Comparison of ENCODE assay signal across 1 cellular context in the genomic region with DNA sequence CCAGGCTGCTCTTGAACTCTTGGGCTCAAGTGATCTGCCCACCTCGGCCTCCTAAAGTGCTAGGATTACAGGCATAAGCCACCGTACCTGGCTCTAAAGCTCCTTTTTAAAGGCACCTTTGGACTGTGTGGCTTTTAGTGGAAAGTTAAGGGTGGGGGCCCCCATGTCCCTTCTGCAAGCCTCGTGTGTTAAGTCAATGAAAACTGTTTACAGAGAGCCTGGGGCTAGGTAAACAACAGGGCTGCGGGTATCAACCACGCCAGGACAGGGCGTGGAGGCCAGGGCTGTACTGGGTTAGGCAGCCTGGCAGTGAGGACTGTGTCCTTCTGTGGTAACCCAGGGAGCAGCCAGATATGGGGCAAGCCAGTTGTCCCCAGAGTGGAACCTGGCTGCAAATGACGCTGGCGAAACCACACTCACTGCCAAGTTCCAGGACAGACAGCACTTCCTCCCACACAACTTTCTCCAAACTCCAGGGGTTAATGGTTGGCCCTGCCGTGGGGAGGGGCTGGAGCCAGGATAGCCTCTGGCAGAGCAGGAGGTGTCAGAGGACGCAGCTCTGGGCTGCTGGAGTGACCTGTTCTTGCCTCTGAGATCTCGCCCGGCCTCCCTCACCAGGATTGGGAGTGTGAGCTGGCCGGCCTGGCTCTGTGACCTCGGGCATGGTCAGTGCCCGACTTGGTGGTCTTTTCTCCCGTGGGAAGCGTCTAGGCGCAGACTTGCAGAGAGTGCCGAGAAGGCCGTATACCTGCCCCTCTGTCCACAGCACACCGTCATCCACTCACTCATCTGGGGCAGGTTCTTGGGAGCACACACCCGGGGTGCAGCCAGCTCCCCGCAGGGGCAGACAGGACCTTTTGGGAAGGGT.
TF ChIP-seq lines count a peak whose summit lies in the region.

No MANE protein-coding gene starts in this region.

TF ChIP-seq in HepG2, 621 proteins besides CTCF, POLR2A, EP300 and RAD21 (continued from another document and continues in another):
- TF ChIP-seq MLXIP (CRISPR knock-in tag; IDR thresholded peaks at IDR 0.05; ENCODE audit: borderline replicate concordance) (peak; percentile 96), POLR2AphosphoS5 (IDR thresholded peaks at IDR 0.05; ENCODE audit: low read depth, low read length) (peak; percentile 39), HHEX (CRISPR knock-in tag; IDR thresholded peaks at IDR 0.05) (peak; percentile 79; the same call in 1 of the 2 replicates), ZNF564 (CRISPR knock-in tag; IDR thresholded peaks at IDR 0.05) (peak; percentile 92), POGK (CRISPR knock-in tag; conservative IDR thresholded peaks at IDR 0.05) (peak; percentile 89), MAZ (IDR thresholded peaks at IDR 0.05; ENCODE audit: borderline replicate concordance, low read depth, low read length) (peak; percentile 98), MAZ (CRISPR knock-in tag; IDR thresholded peaks at IDR 0.05; ENCODE audit: low read depth) (peak; percentile 97), LRRFIP1 (CRISPR knock-in tag; conservative IDR thresholded peaks at IDR 0.05) (peak; percentile 44; the same call in 1 of the 2 replicates), SKI (IDR thresholded peaks at IDR 0.05; ENCODE audit: partially characterized antibody) (peak; percentile 96), PRPF4 (IDR thresholded peaks at IDR 0.05; ENCODE audit: low read depth, low read length, poor library complexity, severe bottlenecking) (no peak), ZNF543 (CRISPR knock-in tag; IDR thresholded peaks at IDR 0.05) (no peak; the same call in 1 of the 2 replicates), ZNF883 (CRISPR knock-in tag; IDR thresholded peaks at IDR 0.05; ENCODE audit: not compliant biosample characterization) (peak; percentile 85), ZNF44 (CRISPR knock-in tag; IDR thresholded peaks at IDR 0.05) (peak; percentile 85; the same call in 1 of the 2 replicates), U2AF1 (optimal IDR thresholded peaks at IDR 0.05; ENCODE audit: low read depth, low read length) (peak; percentile 53), TBL1XR1 (IDR thresholded peaks at IDR 0.05; ENCODE audit: borderline replicate concordance, low read length, partially characterized antibody) (peak; percentile 94), ZNF678 (CRISPR knock-in tag; IDR thresholded peaks at IDR 0.05) (no peak), SIN3B (IDR thresholded peaks at IDR 0.05; ENCODE audit: low read length) (no peak), ZNF251 (CRISPR knock-in tag; IDR thresholded peaks at IDR 0.05) (no peak), ZNF207 (IDR thresholded peaks at IDR 0.05; ENCODE audit: borderline replicate concordance) (no peak), TGIF2 (CRISPR knock-in tag; IDR thresholded peaks at IDR 0.05) (peak; percentile 96), ZZZ3 (CRISPR knock-in tag; IDR thresholded peaks at IDR 0.05; ENCODE audit: borderline replicate concordance) (no peak; the same call in 1 of the 2 replicates), AGO2 (optimal IDR thresholded peaks at IDR 0.05; ENCODE audit: low read depth, low read length) (peak; percentile 90), SMYD3 (CRISPR knock-in tag; IDR thresholded peaks at IDR 0.05) (no peak), KDM2A (CRISPR knock-in tag; IDR thresholded peaks at IDR 0.05; ENCODE audit: borderline replicate concordance, low read depth) (peak; percentile 87), ZNF558 (CRISPR knock-in tag; IDR thresholded peaks at IDR 0.05; ENCODE audit: borderline replicate concordance) (peak; percentile 64; the same call in 1 of the 2 replicates), MED8 (CRISPR knock-in tag; IDR thresholded peaks at IDR 0.05; ENCODE audit: insufficient replicate concordance) (peak; percentile 83), TRIM24 (CRISPR knock-in tag; IDR thresholded peaks at IDR 0.05) (no peak), ZNF33B (CRISPR knock-in tag; IDR thresholded peaks at IDR 0.05) (peak; percentile 75; the same call in 1 of the 2 replicates), ZBTB3 (CRISPR knock-in tag; IDR thresholded peaks at IDR 0.05; ENCODE audit: borderline replicate concordance, low read depth) (no peak), ZSCAN31 (CRISPR knock-in tag; IDR thresholded peaks at IDR 0.05; ENCODE audit: low read depth) (peak; percentile 98), SCMH1 (CRISPR knock-in tag; IDR thresholded peaks at IDR 0.05; ENCODE audit: borderline replicate concordance) (no peak), ZNF878 (CRISPR knock-in tag; IDR thresholded peaks at IDR 0.05) (peak; percentile 99; the same call in 1 of the 2 replicates), IKZF1 (IDR thresholded peaks at IDR 0.05) (no peak), SRSF9 (IDR thresholded peaks at IDR 0.05; ENCODE audit: borderline replicate concordance, insufficient read depth, low read depth, low read length, poor library complexity, severe bottlenecking) (no peak)
- TF ChIP-seq, protein P1, sequence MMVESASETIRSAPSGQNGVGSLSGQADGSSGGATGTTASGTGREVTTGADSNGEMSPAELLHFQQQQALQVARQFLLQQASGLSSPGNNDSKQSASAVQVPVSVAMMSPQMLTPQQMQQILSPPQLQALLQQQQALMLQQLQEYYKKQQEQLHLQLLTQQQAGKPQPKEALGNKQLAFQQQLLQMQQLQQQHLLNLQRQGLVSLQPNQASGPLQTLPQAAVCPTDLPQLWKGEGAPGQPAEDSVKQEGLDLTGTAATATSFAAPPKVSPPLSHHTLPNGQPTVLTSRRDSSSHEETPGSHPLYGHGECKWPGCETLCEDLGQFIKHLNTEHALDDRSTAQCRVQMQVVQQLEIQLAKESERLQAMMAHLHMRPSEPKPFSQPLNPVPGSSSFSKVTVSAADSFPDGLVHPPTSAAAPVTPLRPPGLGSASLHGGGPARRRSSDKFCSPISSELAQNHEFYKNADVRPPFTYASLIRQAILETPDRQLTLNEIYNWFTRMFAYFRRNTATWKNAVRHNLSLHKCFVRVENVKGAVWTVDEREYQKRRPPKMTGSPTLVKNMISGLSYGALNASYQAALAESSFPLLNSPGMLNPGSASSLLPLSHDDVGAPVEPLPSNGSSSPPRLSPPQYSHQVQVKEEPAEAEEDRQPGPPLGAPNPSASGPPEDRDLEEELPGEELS (CRISPR knock-in tag; IDR thresholded peaks at IDR 0.05) = peak; percentile 100
- TF ChIP-seq, protein P2, sequence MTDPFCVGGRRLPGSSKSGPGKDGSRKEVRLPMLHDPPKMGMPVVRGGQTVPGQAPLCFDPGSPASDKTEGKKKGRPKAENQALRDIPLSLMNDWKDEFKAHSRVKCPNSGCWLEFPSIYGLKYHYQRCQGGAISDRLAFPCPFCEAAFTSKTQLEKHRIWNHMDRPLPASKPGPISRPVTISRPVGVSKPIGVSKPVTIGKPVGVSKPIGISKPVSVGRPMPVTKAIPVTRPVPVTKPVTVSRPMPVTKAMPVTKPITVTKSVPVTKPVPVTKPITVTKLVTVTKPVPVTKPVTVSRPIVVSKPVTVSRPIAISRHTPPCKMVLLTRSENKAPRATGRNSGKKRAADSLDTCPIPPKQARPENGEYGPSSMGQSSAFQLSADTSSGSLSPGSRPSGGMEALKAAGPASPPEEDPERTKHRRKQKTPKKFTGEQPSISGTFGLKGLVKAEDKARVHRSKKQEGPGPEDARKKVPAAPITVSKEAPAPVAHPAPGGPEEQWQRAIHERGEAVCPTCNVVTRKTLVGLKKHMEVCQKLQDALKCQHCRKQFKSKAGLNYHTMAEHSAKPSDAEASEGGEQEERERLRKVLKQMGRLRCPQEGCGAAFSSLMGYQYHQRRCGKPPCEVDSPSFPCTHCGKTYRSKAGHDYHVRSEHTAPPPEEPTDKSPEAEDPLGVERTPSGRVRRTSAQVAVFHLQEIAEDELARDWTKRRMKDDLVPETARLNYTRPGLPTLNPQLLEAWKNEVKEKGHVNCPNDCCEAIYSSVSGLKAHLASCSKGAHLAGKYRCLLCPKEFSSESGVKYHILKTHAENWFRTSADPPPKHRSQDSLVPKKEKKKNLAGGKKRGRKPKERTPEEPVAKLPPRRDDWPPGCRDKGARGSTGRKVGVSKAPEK (CRISPR knock-in tag; IDR thresholded peaks at IDR 0.05; ENCODE audit: borderline replicate concordance) = no peak
- TF ChIP-seq, protein P3, sequence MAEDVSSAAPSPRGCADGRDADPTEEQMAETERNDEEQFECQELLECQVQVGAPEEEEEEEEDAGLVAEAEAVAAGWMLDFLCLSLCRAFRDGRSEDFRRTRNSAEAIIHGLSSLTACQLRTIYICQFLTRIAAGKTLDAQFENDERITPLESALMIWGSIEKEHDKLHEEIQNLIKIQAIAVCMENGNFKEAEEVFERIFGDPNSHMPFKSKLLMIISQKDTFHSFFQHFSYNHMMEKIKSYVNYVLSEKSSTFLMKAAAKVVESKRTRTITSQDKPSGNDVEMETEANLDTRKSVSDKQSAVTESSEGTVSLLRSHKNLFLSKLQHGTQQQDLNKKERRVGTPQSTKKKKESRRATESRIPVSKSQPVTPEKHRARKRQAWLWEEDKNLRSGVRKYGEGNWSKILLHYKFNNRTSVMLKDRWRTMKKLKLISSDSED (CRISPR knock-in tag; IDR thresholded peaks at IDR 0.05) = no peak
- TF ChIP-seq, protein P4, sequence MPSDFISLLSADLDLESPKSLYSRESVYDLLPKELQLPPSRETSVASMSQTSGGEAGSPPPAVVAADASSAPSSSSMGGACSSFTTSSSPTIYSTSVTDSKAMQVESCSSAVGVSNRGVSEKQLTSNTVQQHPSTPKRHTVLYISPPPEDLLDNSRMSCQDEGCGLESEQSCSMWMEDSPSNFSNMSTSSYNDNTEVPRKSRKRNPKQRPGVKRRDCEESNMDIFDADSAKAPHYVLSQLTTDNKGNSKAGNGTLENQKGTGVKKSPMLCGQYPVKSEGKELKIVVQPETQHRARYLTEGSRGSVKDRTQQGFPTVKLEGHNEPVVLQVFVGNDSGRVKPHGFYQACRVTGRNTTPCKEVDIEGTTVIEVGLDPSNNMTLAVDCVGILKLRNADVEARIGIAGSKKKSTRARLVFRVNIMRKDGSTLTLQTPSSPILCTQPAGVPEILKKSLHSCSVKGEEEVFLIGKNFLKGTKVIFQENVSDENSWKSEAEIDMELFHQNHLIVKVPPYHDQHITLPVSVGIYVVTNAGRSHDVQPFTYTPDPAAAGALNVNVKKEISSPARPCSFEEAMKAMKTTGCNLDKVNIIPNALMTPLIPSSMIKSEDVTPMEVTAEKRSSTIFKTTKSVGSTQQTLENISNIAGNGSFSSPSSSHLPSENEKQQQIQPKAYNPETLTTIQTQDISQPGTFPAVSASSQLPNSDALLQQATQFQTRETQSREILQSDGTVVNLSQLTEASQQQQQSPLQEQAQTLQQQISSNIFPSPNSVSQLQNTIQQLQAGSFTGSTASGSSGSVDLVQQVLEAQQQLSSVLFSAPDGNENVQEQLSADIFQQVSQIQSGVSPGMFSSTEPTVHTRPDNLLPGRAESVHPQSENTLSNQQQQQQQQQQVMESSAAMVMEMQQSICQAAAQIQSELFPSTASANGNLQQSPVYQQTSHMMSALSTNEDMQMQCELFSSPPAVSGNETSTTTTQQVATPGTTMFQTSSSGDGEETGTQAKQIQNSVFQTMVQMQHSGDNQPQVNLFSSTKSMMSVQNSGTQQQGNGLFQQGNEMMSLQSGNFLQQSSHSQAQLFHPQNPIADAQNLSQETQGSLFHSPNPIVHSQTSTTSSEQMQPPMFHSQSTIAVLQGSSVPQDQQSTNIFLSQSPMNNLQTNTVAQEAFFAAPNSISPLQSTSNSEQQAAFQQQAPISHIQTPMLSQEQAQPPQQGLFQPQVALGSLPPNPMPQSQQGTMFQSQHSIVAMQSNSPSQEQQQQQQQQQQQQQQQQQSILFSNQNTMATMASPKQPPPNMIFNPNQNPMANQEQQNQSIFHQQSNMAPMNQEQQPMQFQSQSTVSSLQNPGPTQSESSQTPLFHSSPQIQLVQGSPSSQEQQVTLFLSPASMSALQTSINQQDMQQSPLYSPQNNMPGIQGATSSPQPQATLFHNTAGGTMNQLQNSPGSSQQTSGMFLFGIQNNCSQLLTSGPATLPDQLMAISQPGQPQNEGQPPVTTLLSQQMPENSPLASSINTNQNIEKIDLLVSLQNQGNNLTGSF (CRISPR knock-in tag; IDR thresholded peaks at IDR 0.05) = 0 out of 2 replicates have a peak, but pooled peaks have one; percentile 21
